Comparison of ENCODE assay signal across 11 cellular contexts in genomic region chr15:62545392-62546227, GRCh38.
DNase-seq lines count a peak whose midpoint lies in the region; ATAC-seq and TF ChIP-seq lines count a peak whose summit lies in the region.
"Had no signal": no experiment of that assay in that cellular context is flagged by ENCODE, and none has a peak within 500 bp of the region (broad histone marks: within the 10 kb centered on the region; RNA-seq: fewer than 3 reads in every experiment).

No MANE protein-coding gene starts in this region.

- TF ChIP-seq CTCF in epithelial cell of proximal tubule (conservative IDR thresholded peaks at IDR 0.05; ENCODE audit: low read depth, low read length), result no peak
- no peak for TF ChIP-seq CTCF in vagina (IDR thresholded peaks at IDR 0.05)
- no peak for TF ChIP-seq CTCF in GM20000 (IDR thresholded peaks at IDR 0.05; ENCODE audit: extremely low read depth, missing control alignments)

- H3K36me3 Mint-ChIP-seq in stimulated activated memory B cell treated with anti-CD40 and anti-IgM and Interleukin-4, amounts not matched to agents 10 μg/mL and 1 μg/mL and 100 μg/mL, for 72 hours, result no peaks in the 10 kb centered on the region

- intact Hi-C loops in vagina (cut with DNase I), result no loop called here

- no peak overlapping the region for H2AK5ac ChIP-seq in mesendoderm (ENCODE audit: low read length)

- WGBS in mesendoderm (ENCODE audit: extremely low coverage, insufficient coverage, low lambda C conversion rate), result no CpG with 5 or more reads among the region's 4 CpGs

- H3K27ac ChIP-seq in mesendoderm (ENCODE audit: low read depth, low read length), result no peak overlapping the region
- peak overlapping the region; percentile 61 for H3K27ac ChIP-seq in vagina
- H3K27ac ChIP-seq: A549, SK-N-MC had no signal

- H3K9me3 Mint-ChIP-seq in stimulated activated memory B cell treated with anti-CD40 and anti-IgM and Interleukin-4, amounts not matched to agents 10 μg/mL and 1 μg/mL and 100 μg/mL, for 72 hours, result no peaks in the 10 kb centered on the region

- H3K56ac ChIP-seq in mesendoderm (ENCODE audit: low read length), result no peak overlapping the region

- H3K27me3 Mint-ChIP-seq in stimulated activated memory B cell treated with anti-CD40 and anti-IgM and Interleukin-4, amounts not matched to agents 10 μg/mL and 1 μg/mL and 100 μg/mL, for 72 hours, result peaks cover 13% of the 10 kb centered on the region

- no peak overlapping the region for H4K5ac ChIP-seq in mesendoderm (ENCODE audit: low read length)

- peak overlapping the region; percentile 77 for H3K18ac ChIP-seq in mesendoderm (ENCODE audit: low read length)

- H3K23ac ChIP-seq in mesendoderm (ENCODE audit: low read length), result no peak overlapping the region

- H3K79me2 ChIP-seq in mesendoderm (ENCODE audit: control insufficient read depth, insufficient read depth, low read length), result no peaks in the 10 kb centered on the region

- no peaks in the 10 kb centered on the region for H3K9me3 ChIP-seq in vagina
- H3K9me3 ChIP-seq: A549 had no signal

- H3K4me1 ChIP-seq in mesendoderm (ENCODE audit: control insufficient read depth, low read depth, low read length) (peaks cover 7% of the 10 kb centered on the region), vagina (peaks cover 22% of the 10 kb centered on the region)
- H3K4me1 ChIP-seq: A549 had no signal

- no peak overlapping the region for H2BK15ac ChIP-seq in mesendoderm (replicated peaks; ENCODE audit: low read depth)

- H3K36me3 ChIP-seq in mesendoderm (ENCODE audit: control insufficient read depth, insufficient read depth, low read length), result no peaks in the 10 kb centered on the region
- H3K36me3 ChIP-seq in vagina, result no peaks in the 10 kb centered on the region

- no peak overlapping the region for H3K4me2 ChIP-seq in mesendoderm (ENCODE audit: low read length)
- H3K4me2 ChIP-seq: A549 had no signal

- no peak overlapping the region for H3K9ac ChIP-seq in mesendoderm (ENCODE audit: low read length)

- TF ChIP-seq POLR2A in vagina (IDR thresholded peaks at IDR 0.05), result no peak

- no peak overlapping the region for H2BK5ac ChIP-seq in mesendoderm (ENCODE audit: low read length)

- peaks cover 4% of the 10 kb centered on the region for H3K79me1 ChIP-seq in mesendoderm (ENCODE audit: low read length)

- no peak overlapping the region for H3K27ac Mint-ChIP-seq in stimulated activated memory B cell treated with anti-CD40 and anti-IgM and Interleukin-4, amounts not matched to agents 10 μg/mL and 1 μg/mL and 100 μg/mL, for 72 hours

- DNase-seq in NCI-H2196 (lab: John Stamatoyannopoulos, UW; ENCODE audit: unreplicated experiment) (peak; percentile 31), NCI-H2196 treated with DMSO at 0.1 percent for 48 hours (lab: John Stamatoyannopoulos, UW; ENCODE audit: unreplicated experiment) (no peak), epithelial cell of proximal tubule (ENCODE audit: low read depth) (peak; percentile 81), mesendoderm (no peak), vagina (ENCODE audit: extremely low spot score in 2 of 2) (no peak), NCI-H2081 treated with DMSO at 0.1 percent for 48 hours (lab: John Stamatoyannopoulos, UW) (no peak), GM20000 (ENCODE audit: low spot score) (no peak)
- DNase-seq: activated T-cell treated with anti-CD3 and anti-CD28 coated beads, Interleukin-2, amount 50 U/mL, for 48 hours had no signal

- no peak for ATAC-seq in stimulated activated memory B cell treated with anti-CD40 and anti-IgM and Interleukin-4, amounts not matched to agents 10 μg/mL and 1 μg/mL and 100 μg/mL, for 72 hours
- ATAC-seq: A549 had no signal

- no peak overlapping the region for H3K4me3 Mint-ChIP-seq in stimulated activated memory B cell treated with anti-CD40 and anti-IgM and Interleukin-4, amounts not matched to agents 10 μg/mL and 1 μg/mL and 100 μg/mL, for 72 hours

- H3K4me3 ChIP-seq in epithelial cell of proximal tubule (ENCODE audit: low read depth, low read length), result peak overlapping the region; percentile 10
- no peak overlapping the region for H3K4me3 ChIP-seq in mesendoderm (ENCODE audit: low read length)
- H3K4me3 ChIP-seq in vagina, result no peak overlapping the region
- H3K4me3 ChIP-seq: A549, SK-N-MC had no signal

- H4K8ac ChIP-seq in mesendoderm (ENCODE audit: low read depth, low read length), result no peak overlapping the region

- no peaks in the 10 kb centered on the region for H3K27me3 ChIP-seq in mesendoderm (ENCODE audit: insufficient read depth, low read length, poor library complexity)
- no peaks in the 10 kb centered on the region for H3K27me3 ChIP-seq in vagina

- no peak overlapping the region for H2BK120ac ChIP-seq in mesendoderm (ENCODE audit: low read depth, low read length)

- no peak overlapping the region for H3K4ac ChIP-seq in mesendoderm (ENCODE audit: low read depth, low read length)

- H3K4me1 Mint-ChIP-seq in stimulated activated memory B cell treated with anti-CD40 and anti-IgM and Interleukin-4, amounts not matched to agents 10 μg/mL and 1 μg/mL and 100 μg/mL, for 72 hours, result no peaks in the 10 kb centered on the region

Comparison
In these comparisons a context has a peak if more than half of its experiments do, and no peak if none do; other contexts are left out.
1. DNase-seq: peak in NCI-H2196 (single experiment) and epithelial cell of proximal tubule (single experiment); none in NCI-H2196 treated with DMSO at 0.1 percent for 48 hours (single experiment), mesendoderm (single experiment), vagina (0 of 2), NCI-H2081 treated with DMSO at 0.1 percent for 48 hours (single experiment) and GM20000 (single experiment).